In genomic region chr6:158270389-158271127, GRCh38 we compare ENCODE assay signal across 13 cellular contexts. TPM values are rescaled to one million over a fixed set of nuclear protein-coding genes. Genes with fewer than 3 reads are reported as not detected.
DNase-seq lines count a peak whose midpoint lies in the region; ATAC-seq, FAIRE-seq and TF ChIP-seq lines count a peak whose summit lies in the region.
"Had no signal": no experiment of that assay in that cellular context is flagged by ENCODE, and none has a peak within 500 bp of the region (broad histone marks: within the 10 kb centered on the region; RNA-seq: fewer than 3 reads in every experiment).

No MANE protein-coding gene starts in this region.

- BruUV-seq in IMR-90 (replicated peaks; lab: Mats Ljungman, UMichigan) (no TSS peak), GM12878 (replicated peaks; lab: Mats Ljungman, UMichigan) (no TSS peak)

- H2AK5ac ChIP-seq in IMR-90 (ENCODE audit: low read depth, low read length) = no peak overlapping the region

- TF ChIP-seq EP300 in GM12878 (IDR thresholded peaks at IDR 0.05; ENCODE audit: borderline replicate concordance in 1 of 2, control insufficient read depth in 1 of 2, low read depth in 2 of 2, low read length in 2 of 2) (no peak), transverse colon (IDR thresholded peaks at IDR 0.05; ENCODE audit: low read depth) (no peak)

- H4K5ac ChIP-seq in IMR-90 (ENCODE audit: low read depth, low read length) = no peak overlapping the region

- no peak overlapping the region for H3K27ac ChIP-seq in IMR-90 (ENCODE audit: insufficient read depth, low read length)
- H3K27ac ChIP-seq in GM12878 (ENCODE audit: control insufficient read depth, insufficient read depth) = peak overlapping the region; percentile 54
- H3K27ac ChIP-seq in psoas muscle = no peak overlapping the region
- no peak overlapping the region for H3K27ac ChIP-seq in transverse colon
- H3K27ac ChIP-seq in kidney (ENCODE audit: low read depth in 2 of 2, low read length in 2 of 2) = no peak overlapping the region
- H3K27ac ChIP-seq: ascending aorta, upper lobe of left lung had no signal

- DNase-seq in activated CD8-positive, alpha-beta memory T cell treated with anti-CD3 and anti-CD28 coated beads for 24 hours = peak; percentile 61
- DNase-seq in activated CD8-positive, alpha-beta memory T cell treated with anti-CD3 and anti-CD28 coated beads, Interleukin-2, amount 50 U/mL, for 48 hours = no peak
- DNase-seq in IMR-90 (no peak), GM12878 (ENCODE audit: low read depth, low spot score) (no peak), psoas muscle (no peak), kidney glomerular epithelial cell (lab: John Stamatoyannopoulos, UW) (no peak), transverse colon (no peak), kidney (no peak)
- DNase-seq: MG63, small intestine had no signal

- no peak for TF ChIP-seq POLR2A in IMR-90 (IDR thresholded peaks at IDR 0.05; ENCODE audit: low read depth, low read length)
- no peak for TF ChIP-seq POLR2A in GM12878 (IDR thresholded peaks at IDR 0.05; ENCODE audit: low read depth, low read length)
- TF ChIP-seq POLR2A in transverse colon (IDR thresholded peaks at IDR 0.05) = no peak

- H3K9me1 ChIP-seq in IMR-90 (ENCODE audit: insufficient read depth, low read length) = peaks cover 9% of the 10 kb centered on the region; the same call in 1 of the 2 replicates

- WGBS in IMR-90 (ENCODE audit: extremely low coverage in 2 of 2, insufficient read length in 1 of 2), 2 experiments = 96% methylated on average over 5 of the region's 11 CpGs; no CpG with 5 or more reads in 1 of the 2 experiments
- 67% methylated on average over 9 of the region's 11 CpGs for WGBS in GM12878 (ENCODE audit: insufficient coverage, insufficient replicate concordance, low lambda C conversion rate, missing lambda C conversion rate)
- 75 to 81% (median 76%) methylated on average over 11 of the region's 11 CpGs for WGBS in psoas muscle, 3 donors
- WGBS in transverse colon (ENCODE audit: low coverage in 1 of 2), 2 donors = 88 to 100% methylated on average over 3 to 11 of the region's 11 CpGs

- peaks cover 39 to 64% of the 10 kb centered on the region in 2 experiments for H3K79me1 ChIP-seq in IMR-90 (ENCODE audit: low read depth in 1 of 2, low read length in 2 of 2)

- no peak overlapping the region for H3K56ac ChIP-seq in IMR-90 (ENCODE audit: extremely low read depth, insufficient read depth, low read length)

- no peak overlapping the region for H4K8ac ChIP-seq in IMR-90 (ENCODE audit: low read depth in 2 of 2, low read length in 2 of 2)

- H3K27me3 ChIP-seq in IMR-90 (ENCODE audit: control insufficient read depth, insufficient read depth, low read length) (no peaks in the 10 kb centered on the region), GM12878 (replicated peaks in 1 of 2; ENCODE audit: control insufficient read depth in 2 of 2, insufficient read depth in 2 of 2, low read length in 1 of 2) (no peaks in the 10 kb centered on the region), psoas muscle (ENCODE audit: insufficient read depth in 3 of 3, low read length in 2 of 3) (no peaks in the 10 kb centered on the region), transverse colon (no peaks in the 10 kb centered on the region)
- H3K27me3 ChIP-seq: ascending aorta, MG63, upper lobe of left lung had no signal

- no peak overlapping the region for H2BK20ac ChIP-seq in IMR-90 (ENCODE audit: low read depth, low read length)

- peak; percentile 13; the same call in 1 of the 2 replicates for ATAC-seq in IMR-90 (ENCODE audit: low read depth)
- ATAC-seq in GM12878 = peak; percentile 32
- peak in 3 of 4 donors; percentile 34 to 65 (median 49) for ATAC-seq in psoas muscle

- H2BK120ac ChIP-seq in IMR-90 (ENCODE audit: low read depth, low read length) = no peak overlapping the region

- dilution Hi-C loops in IMR-90 (cut with HindIII; ENCODE audit: low sequenced_read_pairs, unreplicated experiment) = no loop called here

- TF ChIP-seq CTCF in IMR-90 (conservative IDR thresholded peaks at IDR 0.05; ENCODE audit: low read depth, low read length) (no peak), GM12878 (IDR thresholded peaks at IDR 0.05 in 2 of 3, conservative IDR thresholded peaks at IDR 0.05 in 1 of 3; ENCODE audit: control insufficient read depth in 2 of 3, extremely low read depth in 1 of 3, insufficient read depth in 1 of 3, low read depth in 3 of 3, low read length in 3 of 3) (no peak), psoas muscle (IDR thresholded peaks at IDR 0.05) (no peak), transverse colon (IDR thresholded peaks at IDR 0.05) (no peak), kidney (IDR thresholded peaks at IDR 0.05; ENCODE audit: borderline replicate concordance, extremely low read depth, insufficient read depth) (no peak)

- H3K4me1 ChIP-seq in IMR-90 (ENCODE audit: control insufficient read depth, insufficient read depth, low read length) = peaks cover 4% of the 10 kb centered on the region
- peaks cover 20% of the 10 kb centered on the region for H3K4me1 ChIP-seq in GM12878 (ENCODE audit: control insufficient read depth, insufficient read depth, low read length)
- H3K4me1 ChIP-seq in psoas muscle = peaks cover 23% of the 10 kb centered on the region
- H3K4me1 ChIP-seq in transverse colon = peaks cover 0 to 9% (median 0%) of the 10 kb centered on the region in 4 donors
- no peaks in the 10 kb centered on the region for H3K4me1 ChIP-seq in kidney (ENCODE audit: control insufficient read depth in 1 of 2, insufficient read depth in 1 of 2, low read depth in 1 of 2, low read length in 2 of 2)

- H3K4me3 ChIP-seq in IMR-90 (ENCODE audit: insufficient read depth, low read depth, low read length) (no peak overlapping the region), GM12878 (no peak overlapping the region), psoas muscle (no peak overlapping the region), transverse colon (no peak overlapping the region), kidney (ENCODE audit: low read length in 2 of 2) (no peak overlapping the region)
- H3K4me3 ChIP-seq: ascending aorta, MG63, upper lobe of left lung had no signal

- no peak overlapping the region for H3K9ac ChIP-seq in IMR-90 (ENCODE audit: low read depth, low read length)
- peak overlapping the region; percentile 24; the same call in 1 of the 2 replicates for H3K9ac ChIP-seq in GM12878 (ENCODE audit: control insufficient read depth, insufficient read depth, low read length)
- no peak overlapping the region for H3K9ac ChIP-seq in kidney (ENCODE audit: low read length in 2 of 2)

- no peak overlapping the region for H2BK15ac ChIP-seq in IMR-90 (ENCODE audit: low read depth, low read length)

- H2BK5ac ChIP-seq in IMR-90 (ENCODE audit: low read depth, low read length, poor library complexity, severe bottlenecking) = no peak overlapping the region

- SMC1A ChIA-PET in GM12878 (lab: Charles Lee; ENCODE audit: uncharacterized antibody, unreplicated experiment) = interaction anchor here (0.6 to 2.6 kb wide), 9 partner anchors 11 to 136 kb away, joined by 3 to 8 read pairs (median 5); no protein-coding TSS in a partner anchor

- no peak overlapping the region for H3K14ac ChIP-seq in IMR-90 (replicated peaks; ENCODE audit: low read depth, low read length)

- H3K9me3 ChIP-seq in IMR-90 (ENCODE audit: control insufficient read depth, insufficient read depth, low read length) (no peaks in the 10 kb centered on the region), GM12878 (replicated peaks; ENCODE audit: control insufficient read depth, insufficient read depth, low read length) (peaks cover 2% of the 10 kb centered on the region; the same call in 1 of the 3 replicates), psoas muscle (no peaks in the 10 kb centered on the region), transverse colon (no peaks in the 10 kb centered on the region), kidney (ENCODE audit: control insufficient read depth in 1 of 2, low read length in 2 of 2) (no peaks in the 10 kb centered on the region)
- H3K9me3 ChIP-seq: ascending aorta, upper lobe of left lung had no signal

- TF ChIP-seq RAD21 in IMR-90 (IDR thresholded peaks at IDR 0.05; ENCODE audit: low read length) (no peak), GM12878 (IDR thresholded peaks at IDR 0.05; ENCODE audit: insufficient read depth, low read depth, low read length) (no peak)

- RAD21 ChIA-PET in GM12878 (lab: Charles Lee; ENCODE audit: unreplicated experiment) = interaction anchor here (0.7 to 2.0 kb wide), 9 partner anchors 20 to 371 kb away, joined by 3 to 14 read pairs (median 3); no protein-coding TSS in a partner anchor

- H4K20me1 ChIP-seq in IMR-90 (ENCODE audit: insufficient read depth, low read length) (peaks cover 5% of the 10 kb centered on the region; the same call in 1 of the 2 replicates), GM12878 (ENCODE audit: control insufficient read depth, insufficient read depth) (no peaks in the 10 kb centered on the region)

- H4K91ac ChIP-seq in IMR-90 (ENCODE audit: insufficient read depth, low read depth, low read length) = no peak overlapping the region

- H3K36me3 ChIP-seq in IMR-90 (ENCODE audit: control insufficient read depth, insufficient read depth, low read length) (0 out of 2 replicates have a peak, but pooled peaks cover 2% of the 10 kb centered on the region), GM12878 (ENCODE audit: control insufficient read depth in 2 of 2, insufficient read depth in 2 of 2, low read length in 1 of 2) (no peaks in the 10 kb centered on the region; a peak in 3 of 4 replicates), psoas muscle (ENCODE audit: insufficient read depth in 1 of 2, low read depth in 1 of 2) (no peaks in the 10 kb centered on the region), transverse colon (no peaks in the 10 kb centered on the region), kidney (ENCODE audit: control insufficient read depth in 1 of 2, insufficient read depth in 2 of 2, low read length in 2 of 2) (no peaks in the 10 kb centered on the region)
- H3K36me3 ChIP-seq: ascending aorta, upper lobe of left lung had no signal

- FAIRE-seq in GM12878 (lab: Jason Lieb, UNC) (no peak), kidney (lab: Jason Lieb, UNC) (no peak)
- FAIRE-seq: keratinocyte, small intestine had no signal

- H3K4me2 ChIP-seq in IMR-90 (ENCODE audit: low read depth, low read length) = no peak overlapping the region
- peak overlapping the region; percentile 50 for H3K4me2 ChIP-seq in GM12878 (ENCODE audit: control insufficient read depth, insufficient read depth)

- POLR2A ChIA-PET in IMR-90 (lab: Charles Lee; ENCODE audit: unreplicated experiment) (interaction anchor here (0.6 kb wide), 1 partner anchor 222 kb away, joined by 6 read pairs; no protein-coding TSS in a partner anchor), GM12878 (lab: Charles Lee) (interaction anchor here (0.5 to 1.6 kb wide), 8 partner anchors 8 to 377 kb away, joined by 3 to 8 read pairs (median 3); no protein-coding TSS in a partner anchor)

- no peak overlapping the region for H2AK9ac ChIP-seq in IMR-90 (replicated peaks; ENCODE audit: low read depth, low read length, poor library complexity)

- CTCF ChIA-PET in IMR-90 (lab: Yijun Ruan, JAX) = interaction anchor here (0.6 kb wide), 1 partner anchor 211 kb away, joined by 3 read pairs; no protein-coding TSS in a partner anchor
- CTCF ChIA-PET in GM12878 (lab: Yijun Ruan, JAX) = interaction anchor here (0.6 to 1.7 kb wide), 2 partner anchors 25 to 334 kb away, joined by 3 to 4 read pairs; no protein-coding TSS in a partner anchor

- intact Hi-C loops in IMR-90 (cut with micrococcal nuclease) (no loop called here), GM12878 (cut with micrococcal nuclease; ENCODE audit: unreplicated experiment) (no loop called here), psoas muscle (cut with DNase I) (no loop called here), transverse colon (cut with DNase I; ENCODE audit: low total_unique reads) (no loop called here), kidney (cut with DNase I) (no loop called here)

- H3K18ac ChIP-seq in IMR-90 (ENCODE audit: low read depth, low read length) = no peak overlapping the region

- H3K23ac ChIP-seq in IMR-90 (ENCODE audit: low read depth, low read length) = no peak overlapping the region

- peaks cover 6% of the 10 kb centered on the region for H3K79me2 ChIP-seq in GM12878 (ENCODE audit: control insufficient read depth, insufficient read depth, low read length)

- H2AFZ ChIP-seq in IMR-90 (replicated peaks; ENCODE audit: low read length, poor library complexity) (no peak overlapping the region), GM12878 (ENCODE audit: control insufficient read depth, low read depth, low read length) (no peak overlapping the region)

- in situ Hi-C loops in IMR-90 (cut with MboI; ENCODE audit: low sequenced_read_pairs) (no loop called here), GM12878 (cut with MboI) (no loop called here), transverse colon (cut with MboI; ENCODE audit: low pct_ligation_motif_present in 1 of 4, low pct_unique_long_range_greater_than_20kb in 1 of 4, low sequenced_read_pairs in 3 of 4) (no loop called here)

- H3K4ac ChIP-seq in IMR-90 (ENCODE audit: low read depth, low read length) = no peak overlapping the region

RNA-seq across cellular contexts. Expression of gene TULP4, which starts 41.7 kb away (rescaled TPM):
- total RNA-seq in IMR-90 (2012; rRNA removed) (30.6 and 51.9 TPM in 2 replicates), GM12878 (2014; rRNA removed) (18.9 and 23.8 TPM in 2 replicates), GM12878 (2014; rRNA removed; fragmentation: Illumina TruSeq; extraction: Trizol) (31.1 and 31.8 TPM in 2 replicates), GM12878 (2021) (31.1 and 31.2 TPM in 2 replicates), psoas muscle (100 to 1,000 TPM in 1 of 4 donors, 10 to 100 TPM in 3; 63.2 to 103 (median 78.3) TPM), transverse colon (100 to 1,000 TPM in 2 of 4 donors, 10 to 100 TPM in 2; 53.9 to 138 (median 95.1) TPM), kidney (114 TPM)
- polyA plus RNA-seq in IMR-90 (2012; rRNA removed) (7.3 and 8.1 TPM in 2 replicates), GM12878 (2011; rRNA removed) (8.3 and 12.3 TPM in 2 replicates), GM12878 (2014; fragmentation: Illumina TruSeq; extraction: Trizol) (6.3 and 9.1 TPM in 2 replicates), GM12878 (2014; fragmentation: Nextera tagmentation; extraction: Ambion mirVana) (1 to 10 TPM in 1 of 2 experiments, under 1 TPM in 1; 0.73 to 2.4 TPM), GM12878 (2014; rRNA removed) (7.7 and 10.8 TPM in 2 replicates), GM12878 (2016; fragmentation: Nextera tagmentation; extraction: Ambion mirVana) (10 to 100 TPM; 17.1 to 20.5 TPM), psoas muscle (10 to 100 TPM in 1 of 3 donors, 1 to 10 TPM in 2; 2.2 to 23.2 (median 3.7) TPM), kidney (ENCODE audit: insufficient read depth, low read depth, low replicate concordance) (3.3 TPM)
- polyA plus RNA-seq in IMR-90 (2012; cell fraction: cytosol; rRNA removed) = 1.8 and 3.7 TPM in 2 replicates
- 5.3 and 6.1 TPM in 2 replicates for polyA plus RNA-seq in IMR-90 (2012; cell fraction: nucleus; rRNA removed; ENCODE audit: low replicate concordance)
- 144 and 165 TPM in 2 replicates for total RNA-seq in GM12878 (2013; cell fraction: nucleolus; rRNA removed)
- 2.6 TPM for polyA plus RNA-seq in GM12878 (2011; ENCODE audit: low read depth)
- 6.5 and 8.3 TPM in 2 replicates for polyA plus RNA-seq in GM12878 (2011; cell fraction: cytosol; rRNA removed)
- 12.1 and 20.3 TPM in 2 replicates for polyA plus RNA-seq in GM12878 (2011; cell fraction: nucleus; rRNA removed)
- 4.3 and 4.5 TPM in 2 replicates for polyA plus RNA-seq in GM12878 (2012)
- 65.6 and 66.9 TPM in 2 replicates for polyA minus RNA-seq in GM12878 (2011; rRNA and poly(A)+ RNA removed)
- polyA minus RNA-seq in GM12878 (2011; cell fraction: cytosol; rRNA and poly(A)+ RNA removed) = 31.9 and 32.4 TPM in 2 replicates
- 29.4 and 57.8 TPM in 2 replicates for polyA minus RNA-seq in GM12878 (2011; cell fraction: nucleus; rRNA and poly(A)+ RNA removed)
